ENCODE assay signal across 2 cellular contexts in genomic region chr17:41913798-41914197, GRCh38.
TF ChIP-seq lines count a peak whose summit lies in the region.

No MANE protein-coding gene starts in this region.

TF ChIP-seq in GM23338, 12 proteins besides CTCF, POLR2A, EP300 and RAD21:
- TF ChIP-seq EZH2 (IDR thresholded peaks at IDR 0.05; ENCODE audit: low read depth, unreplicated experiment) (no peak), JUNB (IDR thresholded peaks at IDR 0.05; ENCODE audit: unreplicated experiment) (no peak), NANOG (IDR thresholded peaks at IDR 0.05; ENCODE audit: borderline replicate concordance) (no peak), STAT1 (IDR thresholded peaks at IDR 0.05; ENCODE audit: unreplicated experiment) (no peak), ZNF462 (CRISPR knock-in tag; IDR thresholded peaks at IDR 0.05) (no peak), ETS1 (IDR thresholded peaks at IDR 0.05) (no peak), EZH2phosphoT487 (IDR thresholded peaks at IDR 0.05; ENCODE audit: unreplicated experiment) (no peak), ZNF331 (CRISPR knock-in tag; IDR thresholded peaks at IDR 0.05; ENCODE audit: low read depth) (no peak), CREB1 (CRISPR knock-in tag; IDR thresholded peaks at IDR 0.05; ENCODE audit: low read depth) (no peak), ZNF114 (CRISPR knock-in tag; IDR thresholded peaks at IDR 0.05) (no peak), POLR2AphosphoS5 (IDR thresholded peaks at IDR 0.05; ENCODE audit: low read depth) (no peak), REST (IDR thresholded peaks at IDR 0.05; ENCODE audit: unreplicated experiment) (no peak)
TF ChIP-seq in GM23338: peak in this region for 0.

TF ChIP-seq in SK-N-SH, 30 proteins besides CTCF, POLR2A, EP300 and RAD21:
- TF ChIP-seq TAF1 (IDR thresholded peaks at IDR 0.05; ENCODE audit: borderline replicate concordance, low read depth, low read length), result no peak
- TF ChIP-seq TEAD4 (IDR thresholded peaks at IDR 0.05; ENCODE audit: borderline replicate concordance, insufficient read depth), result no peak
- no peak for TF ChIP-seq MXI1 (IDR thresholded peaks at IDR 0.05; ENCODE audit: low read depth, low read length)
- no peak for TF ChIP-seq YY1 (IDR thresholded peaks at IDR 0.05; ENCODE audit: low read depth)
- TF ChIP-seq ZBTB33 (IDR thresholded peaks at IDR 0.05; ENCODE audit: borderline replicate concordance, low read depth), result no peak
- no peak for TF ChIP-seq PBX3 (IDR thresholded peaks at IDR 0.05)
- no peak for TF ChIP-seq SMC3 (IDR thresholded peaks at IDR 0.05; ENCODE audit: low read depth, low read length)
- TF ChIP-seq GATA2 (CRISPR knock-in tag; IDR thresholded peaks at IDR 0.05), result no peak
- no peak for TF ChIP-seq SIN3A (IDR thresholded peaks at IDR 0.05; ENCODE audit: borderline replicate concordance, low read depth, low read length)
- no peak for TF ChIP-seq USF1 (IDR thresholded peaks at IDR 0.05; ENCODE audit: borderline replicate concordance, low read depth)
- TF ChIP-seq GABPA (IDR thresholded peaks at IDR 0.05; ENCODE audit: low read depth), result no peak
- TF ChIP-seq JUND (IDR thresholded peaks at IDR 0.05), result no peak
- TF ChIP-seq NRF1 (IDR thresholded peaks at IDR 0.05; ENCODE audit: low read depth, low read length), result no peak
- no peak for TF ChIP-seq MEF2A (IDR thresholded peaks at IDR 0.05; ENCODE audit: borderline replicate concordance, low read depth)
- no peak for TF ChIP-seq NFIC (IDR thresholded peaks at IDR 0.05; ENCODE audit: borderline replicate concordance)
TF ChIP-seq in SK-N-SH: peak in this region for 0.
